ENCODE assay signal across 10 cellular contexts in genomic region chr6:6688283-6688682, GRCh38.
A peak's percentile ranks its signal among the peaks of the same experiment; 100 is the strongest.
DNase-seq lines count a peak whose midpoint lies in the region; ATAC-seq and TF ChIP-seq lines count a peak whose summit lies in the region.
"Had no signal": no experiment of that assay in that cellular context is flagged by ENCODE, and none has a peak within 500 bp of the region (broad histone marks: within the 10 kb centered on the region; RNA-seq: fewer than 3 reads in every experiment).

No MANE protein-coding gene starts in this region.

- TF ChIP-seq CTCF in endothelial cell (IDR thresholded peaks at IDR 0.05; ENCODE audit: unreplicated experiment) = no peak

- H3K9me3 Mint-ChIP-seq in endothelial cell (ENCODE audit: unreplicated experiment) = no peaks in the 10 kb centered on the region

- no peak overlapping the region for H3K14ac ChIP-seq in trophoblast cell (ENCODE audit: low read length)

- peaks cover 22% of the 10 kb centered on the region for H3F3A ChIP-seq in GM23248 (ENCODE audit: insufficient read depth)

- H3K4me3 Mint-ChIP-seq in endothelial cell (ENCODE audit: unreplicated experiment) = peak overlapping the region; percentile 1

- peaks cover 2% of the 10 kb centered on the region for H3K79me1 ChIP-seq in trophoblast cell (ENCODE audit: low read length)

- H3K79me2 ChIP-seq in trophoblast cell (ENCODE audit: control insufficient read depth, insufficient read depth, low read length, poor library complexity) = peaks cover 2% of the 10 kb centered on the region
- H3K79me2 ChIP-seq in GM23248 (ENCODE audit: insufficient read depth) = no peaks in the 10 kb centered on the region

- no peak overlapping the region for H4K12ac ChIP-seq in trophoblast cell (ENCODE audit: low read depth, low read length)

- no peak overlapping the region for H3K23ac ChIP-seq in trophoblast cell (ENCODE audit: low read length)

- no peak overlapping the region for H3K4ac ChIP-seq in trophoblast cell (ENCODE audit: low read depth, low read length)

- no peak overlapping the region for H3K9ac ChIP-seq in skeletal muscle tissue (ENCODE audit: low read depth in 1 of 3, low read length in 3 of 3)
- H3K9ac ChIP-seq in trophoblast cell (ENCODE audit: low read length) = no peak overlapping the region
- H3K9ac ChIP-seq in GM23248 = no peak overlapping the region

- peak overlapping the region; percentile 23 for H3K27ac Mint-ChIP-seq in endothelial cell (ENCODE audit: unreplicated experiment)

- in situ Hi-C loops in GM23248 (cut with MboI) = loop anchor here (25.0 kb wide), 1 partner anchor 924 kb away; no protein-coding TSS in a partner anchor

- H3K4me2 ChIP-seq in trophoblast cell (ENCODE audit: low read length) = no peak overlapping the region
- no peak overlapping the region for H3K4me2 ChIP-seq in GM23248 (ENCODE audit: unreplicated experiment)

- no peaks in the 10 kb centered on the region for H4K20me1 ChIP-seq in GM23248 (ENCODE audit: insufficient read depth)

- H3K27me3 Mint-ChIP-seq in endothelial cell (ENCODE audit: unreplicated experiment) = peaks cover 3% of the 10 kb centered on the region

- H3K9me2 ChIP-seq in GM23248 (ENCODE audit: insufficient read depth) = no peaks in the 10 kb centered on the region

- H3K27me3 ChIP-seq in skeletal muscle tissue (ENCODE audit: control insufficient read depth in 3 of 3, insufficient read depth in 3 of 3, low read length in 3 of 3) (no peaks in the 10 kb centered on the region), trophoblast cell (ENCODE audit: insufficient read depth, low read length) (no peaks in the 10 kb centered on the region), GM23248 (replicated peaks; ENCODE audit: insufficient read depth) (no peaks in the 10 kb centered on the region)

- H3K18ac ChIP-seq in trophoblast cell (ENCODE audit: low read length) = no peak overlapping the region

- peak; percentile 18 to 52 for DNase-seq in NOMO-1 (lab: John Stamatoyannopoulos, UW; ENCODE audit: unreplicated experiment in 2 of 2)
- DNase-seq in NOMO-1 treated with dmso at 0.1 percent for 144 hours (lab: John Stamatoyannopoulos, UW; ENCODE audit: unreplicated experiment) = no peak
- DNase-seq in NCI-H748 treated with DMSO at 0.1 percent for 48 hours (lab: John Stamatoyannopoulos, UW) = peak; percentile 78
- no peak for DNase-seq in endothelial cell (ENCODE audit: low spot score)
- DNase-seq in trophoblast cell = no peak
- DNase-seq in GM23248 = no peak
- DNase-seq: NCI-H1436 had no signal

- WGBS in trophoblast cell (ENCODE audit: extremely low coverage, insufficient coverage, insufficient read length) = no CpG with 5 or more reads among the region's 1 CpG
- 43 to 47% methylated on average over 1 of the region's 1 CpG for WGBS in GM23248 (ENCODE audit: low coverage in 1 of 2, low lambda C conversion rate in 2 of 2, missing lambda C conversion rate in 2 of 2), 2 experiments

- no peak overlapping the region for H4K91ac ChIP-seq in trophoblast cell (ENCODE audit: low read depth, low read length)

- no peak overlapping the region for H2AK5ac ChIP-seq in trophoblast cell (ENCODE audit: low read length)

- H3K9me3 ChIP-seq in skeletal muscle tissue (ENCODE audit: control insufficient read depth in 3 of 3, low read length in 3 of 3) (peaks cover 0 to 6% (median 1%) of the 10 kb centered on the region in 3 donors), trophoblast cell (ENCODE audit: insufficient read depth, low read depth, low read length) (peaks cover 7% of the 10 kb centered on the region), GM23248 (ENCODE audit: low read depth) (no peaks in the 10 kb centered on the region)

- ATAC-seq in HG03521 (IDR thresholded peaks at IDR 0.05; ENCODE audit: unreplicated experiment) = no peak

- H2AFZ ChIP-seq in trophoblast cell (ENCODE audit: insufficient read depth, low read length, poor library complexity) = no peak overlapping the region
- no peak overlapping the region for H2AFZ ChIP-seq in GM23248

- no peak overlapping the region for H2BK120ac ChIP-seq in trophoblast cell (ENCODE audit: insufficient read depth, low read length, poor library complexity)

- H3K36me3 Mint-ChIP-seq in endothelial cell (ENCODE audit: low read depth, unreplicated experiment) = no peaks in the 10 kb centered on the region

- no peak overlapping the region for H4K8ac ChIP-seq in trophoblast cell (ENCODE audit: low read depth, low read length)

- H3K27ac ChIP-seq in skeletal muscle tissue (ENCODE audit: low read depth, low read length) (peak overlapping the region; percentile 77), trophoblast cell (ENCODE audit: low read depth, low read length) (no peak overlapping the region), GM23248 (no peak overlapping the region)

- H2BK12ac ChIP-seq in trophoblast cell (ENCODE audit: low read length) = no peak overlapping the region

- peaks cover 19 to 35% (median 26%) of the 10 kb centered on the region in 3 donors for H3K4me1 ChIP-seq in skeletal muscle tissue (ENCODE audit: control insufficient read depth in 3 of 3, insufficient read depth in 3 of 3, low read length in 3 of 3)
- peaks cover 0 to 2% of the 10 kb centered on the region in 2 experiments for H3K4me1 ChIP-seq in trophoblast cell (ENCODE audit: control insufficient read depth in 1 of 2, insufficient read depth in 2 of 2, low read length in 2 of 2)
- H3K4me1 ChIP-seq in GM23248 (ENCODE audit: insufficient read depth) = peaks cover 18% of the 10 kb centered on the region

- H3K4me3 ChIP-seq in skeletal muscle tissue (ENCODE audit: low read length in 3 of 3) = no peak overlapping the region
- no peak overlapping the region for H3K4me3 ChIP-seq in trophoblast cell (ENCODE audit: low read depth, low read length)
- H3K4me3 ChIP-seq in GM23248 = no peak overlapping the region
- H3K4me3 ChIP-seq: coronary artery had no signal

- H2BK5ac ChIP-seq in trophoblast cell (ENCODE audit: low read depth, low read length, poor library complexity) = no peak overlapping the region

- peaks cover 28% of the 10 kb centered on the region for H3K4me1 Mint-ChIP-seq in endothelial cell (ENCODE audit: unreplicated experiment)

- H3K36me3 ChIP-seq in skeletal muscle tissue (ENCODE audit: control insufficient read depth in 3 of 3, insufficient read depth in 3 of 3, low read length in 3 of 3) (no peaks in the 10 kb centered on the region), trophoblast cell (ENCODE audit: control insufficient read depth in 1 of 2, insufficient read depth in 2 of 2, low read length in 2 of 2) (no peaks in the 10 kb centered on the region), GM23248 (ENCODE audit: low read depth) (no peaks in the 10 kb centered on the region)

Comparison
In these comparisons a context has a peak if more than half of its experiments do, and no peak if none do; other contexts are left out.
1. DNase-seq: peak in NOMO-1 (2 of 2) and NCI-H748 treated with DMSO at 0.1 percent for 48 hours (single experiment); none in NOMO-1 treated with dmso at 0.1 percent for 144 hours (single experiment), endothelial cell (single experiment), trophoblast cell (0 of 2) and GM23248 (single experiment).